In genomic region chr10:48377751-48378585, GRCh38 we compare ENCODE assay signal across 1 cellular context.
TF ChIP-seq lines count a peak whose summit lies in the region.

No MANE protein-coding gene starts in this region.

TF ChIP-seq in GM23338, 12 proteins besides CTCF, POLR2A, EP300 and RAD21:
- TF ChIP-seq ZNF462 (CRISPR knock-in tag; IDR thresholded peaks at IDR 0.05): no peak
- TF ChIP-seq JUNB (IDR thresholded peaks at IDR 0.05; ENCODE audit: unreplicated experiment): no peak
- no peak for TF ChIP-seq NANOG (IDR thresholded peaks at IDR 0.05; ENCODE audit: borderline replicate concordance)
- TF ChIP-seq POLR2AphosphoS5 (IDR thresholded peaks at IDR 0.05; ENCODE audit: low read depth): no peak
- TF ChIP-seq CREB1 (CRISPR knock-in tag; IDR thresholded peaks at IDR 0.05; ENCODE audit: low read depth): no peak
- no peak for TF ChIP-seq ZNF114 (CRISPR knock-in tag; IDR thresholded peaks at IDR 0.05)
- no peak for TF ChIP-seq EZH2phosphoT487 (IDR thresholded peaks at IDR 0.05; ENCODE audit: unreplicated experiment)
- TF ChIP-seq REST (IDR thresholded peaks at IDR 0.05; ENCODE audit: unreplicated experiment): no peak
- TF ChIP-seq EZH2 (IDR thresholded peaks at IDR 0.05; ENCODE audit: low read depth, unreplicated experiment): no peak
- TF ChIP-seq ZNF331 (CRISPR knock-in tag; IDR thresholded peaks at IDR 0.05; ENCODE audit: low read depth): no peak
- TF ChIP-seq ETS1 (IDR thresholded peaks at IDR 0.05): no peak
- no peak for TF ChIP-seq STAT1 (IDR thresholded peaks at IDR 0.05; ENCODE audit: unreplicated experiment)
